In the genomic region with DNA sequence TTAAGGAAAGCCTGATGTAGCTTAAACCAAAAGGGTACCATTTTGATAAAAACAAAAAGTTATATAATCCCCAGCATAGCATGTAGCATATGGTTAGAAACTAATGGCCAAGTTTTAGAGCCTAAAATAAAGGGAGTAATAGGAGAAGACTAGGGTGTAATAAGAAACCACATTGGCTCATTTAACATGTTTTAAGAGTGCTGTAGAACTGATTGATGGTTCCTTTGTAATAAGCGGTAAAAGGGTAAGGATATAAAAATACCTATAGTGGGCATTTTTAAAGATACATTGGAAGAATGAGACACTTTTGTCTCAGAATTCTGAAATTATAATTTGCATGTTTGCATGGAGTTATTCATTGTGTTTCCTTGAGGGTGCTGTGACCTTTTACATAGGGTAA, we compare ENCODE assay signal across 17 cellular contexts. TPM values are rescaled to one million over a fixed set of nuclear protein-coding genes. Genes with fewer than 3 reads are reported as not detected.
A peak's percentile ranks its signal among the peaks of the same experiment; 100 is the strongest.
DNase-seq lines count a peak whose midpoint lies in the region; ATAC-seq and TF ChIP-seq lines count a peak whose summit lies in the region.
"Had no signal": no experiment of that assay in that cellular context is flagged by ENCODE, and none has a peak within 500 bp of the region (broad histone marks: within the 10 kb centered on the region; RNA-seq: fewer than 3 reads in every experiment).

No MANE protein-coding gene starts in this region.

- H3K27me3 ChIP-seq in tibial nerve: no peaks in the 10 kb centered on the region

- TF ChIP-seq POLR2A in tibial nerve (IDR thresholded peaks at IDR 0.05): no peak

- intact Hi-C loops in left cardiac atrium (cut with DNase I): no loop called here

- ATAC-seq in left cardiac atrium: no peak
- ATAC-seq: GM12878 had no signal

- H3K4me3 ChIP-seq in HEK293 (ENCODE audit: low read depth, low read length): no peak overlapping the region
- no peak overlapping the region for H3K4me3 ChIP-seq in tibial nerve
- H3K4me3 ChIP-seq: GM12878 had no signal

- peak overlapping the region; percentile 88 for H3K27ac Mint-ChIP-seq in mesothelial cell of epicardium
- H3K27ac Mint-ChIP-seq: B cell, IgD-negative memory B cell had no signal

- H3K27ac ChIP-seq in HEK293 (ENCODE audit: extremely low read depth, low read depth, low read length): no peak overlapping the region
- no peak overlapping the region for H3K27ac ChIP-seq in tibial nerve

- no peak overlapping the region for H3K4me3 Mint-ChIP-seq in mesothelial cell of epicardium
- H3K4me3 Mint-ChIP-seq: B cell; CD4-positive, alpha-beta memory T cell had no signal

- no peaks in the 10 kb centered on the region for H3K4me1 ChIP-seq in HEK293 (ENCODE audit: control insufficient read depth, insufficient read depth, low read length)
- no peaks in the 10 kb centered on the region for H3K4me1 ChIP-seq in tibial nerve

- H3K27me3 Mint-ChIP-seq in mesothelial cell of epicardium (ENCODE audit: low read depth): no peaks in the 10 kb centered on the region
- H3K27me3 Mint-ChIP-seq: B cell; CD4-positive, alpha-beta memory T cell; IgD-negative memory B cell had no signal

- peaks cover under 1% of the 10 kb centered on the region for H3K36me3 Mint-ChIP-seq in mesothelial cell of epicardium
- H3K36me3 Mint-ChIP-seq: CD4-positive, alpha-beta memory T cell; IgD-negative memory B cell had no signal

- TF ChIP-seq EP300 in tibial nerve (IDR thresholded peaks at IDR 0.05): no peak

- peaks cover 4% of the 10 kb centered on the region for H3K9me3 Mint-ChIP-seq in mesothelial cell of epicardium
- H3K9me3 Mint-ChIP-seq: CD4-positive, alpha-beta memory T cell; IgD-negative memory B cell had no signal

- peaks cover 24% of the 10 kb centered on the region for H3K4me1 Mint-ChIP-seq in mesothelial cell of epicardium

- 79 to 98% methylated on average over 1 of the region's 1 CpG for WGBS in tibial nerve, 2 donors

- CTCF ChIA-PET in HEK293 (lab: Yijun Ruan, JAX): interaction anchor here (0.6 kb wide), 2 partner anchors 42 to 124 kb away, joined by 3 to 5 read pairs; no protein-coding TSS in a partner anchor

- POLR2A ChIA-PET in HEK293 (lab: Yijun Ruan, JAX): no interaction called here

- H3K36me3 ChIP-seq in HEK293 (ENCODE audit: control insufficient read depth in 2 of 2, insufficient read depth in 1 of 2, low read length in 2 of 2) (no peaks in the 10 kb centered on the region), tibial nerve (no peaks in the 10 kb centered on the region)

- no peak for TF ChIP-seq CTCF in HEK293 (tag by site-specific recombination; IDR thresholded peaks at IDR 0.05)
- no peak for TF ChIP-seq CTCF in mesothelial cell of epicardium (IDR thresholded peaks at IDR 0.05; ENCODE audit: unreplicated experiment)
- no peak for TF ChIP-seq CTCF in tibial nerve (IDR thresholded peaks at IDR 0.05)

- peak; percentile 70 for DNase-seq in DMS 273 (lab: John Stamatoyannopoulos, UW; ENCODE audit: unreplicated experiment)
- peak; percentile 9 for DNase-seq in NCI-H69 (lab: John Stamatoyannopoulos, UW)
- no peak for DNase-seq in mesothelial cell of epicardium (ENCODE audit: low spot score in 2 of 2, unreplicated experiment in 2 of 2)
- DNase-seq in left cardiac atrium: no peak
- DNase-seq in COLO668 (lab: John Stamatoyannopoulos, UW; ENCODE audit: unreplicated experiment): no peak
- no peak for DNase-seq in tibial nerve (ENCODE audit: low spot score in 2 of 2)
- DNase-seq: C1 segment of cervical spinal cord; CD4-positive, alpha-beta memory T cell; COR-L47; HCEC 1CT had no signal

- H3K9me3 ChIP-seq in HEK293 (ENCODE audit: control insufficient read depth, insufficient read depth, low read depth, low read length): no peaks in the 10 kb centered on the region
- no peaks in the 10 kb centered on the region for H3K9me3 ChIP-seq in tibial nerve

TF ChIP-seq in HEK293, 187 proteins besides CTCF, POLR2A, EP300 and RAD21:
- 0 out of 2 replicates have a peak, but pooled peaks have one; percentile 23 for TF ChIP-seq FEZF1 (tag by site-specific recombination; IDR thresholded peaks at IDR 0.05)
- no peak for TF ChIP-seq KLF1 (tag by site-specific recombination; IDR thresholded peaks at IDR 0.05)
- TF ChIP-seq SCRT1 (tag by site-specific recombination; IDR thresholded peaks at IDR 0.05; ENCODE audit: borderline replicate concordance): no peak
TF ChIP-seq in HEK293: peak in this region for 1.

RNA-seq across cellular contexts. Expression of gene PSMA8, which starts 1.9 kb away (rescaled TPM):
- total RNA-seq in mesothelial cell of epicardium: 0.22 TPM in 1 of 3 replicates, not detected in the others
- total RNA-seq in left cardiac atrium: not detected
- not detected for total RNA-seq in tibial nerve
- total RNA-seq: G401, GM12878, H4, HT1080 had no signal

RNA-seq across cellular contexts. Expression of gene SS18, which starts 45.1 kb away (rescaled TPM):
- 95.2 to 98.2 TPM (median 97.9 TPM) in 3 replicates for total RNA-seq in mesothelial cell of epicardium
- total RNA-seq in left cardiac atrium: 10 to 100 TPM; 31.6 to 46.9 TPM
- total RNA-seq in tibial nerve: 100 to 1,000 TPM; 104 to 189 (median 125) TPM

Comparison
In these comparisons a context has a peak if more than half of its experiments do, and no peak if none do; other contexts are left out.
1. DNase-seq: peak in DMS 273 (single experiment) and NCI-H69 (single experiment); none in mesothelial cell of epicardium (0 of 2), left cardiac atrium (single experiment), COLO668 (single experiment) and tibial nerve (0 of 2).